23 cellular contexts compared by ENCODE assay signal in the genomic region with DNA sequence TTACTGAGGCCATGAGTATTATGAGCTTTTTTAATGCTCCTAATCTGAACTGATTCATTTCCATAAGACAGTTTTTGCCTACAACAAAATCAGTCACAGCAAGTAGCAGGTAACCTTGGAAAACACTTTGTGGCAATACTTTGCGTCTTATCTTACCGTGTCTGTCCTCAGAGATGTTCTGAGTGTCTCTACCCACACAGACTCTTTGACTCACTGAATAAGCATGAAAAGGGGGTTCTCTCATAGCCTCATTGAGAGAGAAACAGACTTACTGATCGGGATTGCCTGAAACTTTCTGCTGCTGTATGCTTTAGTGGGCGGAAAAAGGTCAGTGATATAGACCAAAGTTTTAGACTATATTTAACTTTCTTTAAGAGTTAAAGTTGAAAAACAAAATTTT.
"Had no signal": no experiment of that assay in that cellular context is flagged by ENCODE, and none has a peak within 500 bp of the region (broad histone marks: within the 10 kb centered on the region; RNA-seq: fewer than 3 reads in every experiment).

No MANE protein-coding gene starts in this region.

- H3K9ac ChIP-seq: neural progenitor cell had no signal

- H3K9me3 Mint-ChIP-seq: activated CD4-positive, alpha-beta memory T cell treated with anti-CD3 and anti-CD28 coated beads, Interleukin-2, amount 10 ng/mL, durations not matched to agents 7 days and 5 days; activated naive CD4-positive, alpha-beta T cell treated with anti-CD3 and anti-CD28 coated beads, Interleukin-2, amount 10 ng/mL, durations not matched to agents 7 days and 5 days; neural progenitor cell; T-cell had no signal

- H3K4me1 ChIP-seq: esophagus muscularis mucosa, gastroesophageal sphincter, heart left ventricle, stomach had no signal

- H3K27ac Mint-ChIP-seq: activated CD4-positive, alpha-beta memory T cell treated with anti-CD3 and anti-CD28 coated beads, Interleukin-2, amount 10 ng/mL, durations not matched to agents 7 days and 5 days; activated naive CD4-positive, alpha-beta T cell treated with anti-CD3 and anti-CD28 coated beads, Interleukin-2, amount 10 ng/mL, durations not matched to agents 7 days and 5 days; naive thymus-derived CD4-positive, alpha-beta T cell; neural progenitor cell; progenitor cell of endocrine pancreas; T-cell had no signal

- H3K27me3 Mint-ChIP-seq: activated CD4-positive, alpha-beta memory T cell treated with anti-CD3 and anti-CD28 coated beads, Interleukin-2, amount 10 ng/mL, durations not matched to agents 7 days and 5 days; T-cell had no signal

- H3K4me2 ChIP-seq: neural progenitor cell had no signal

- H2AFZ ChIP-seq: neural progenitor cell had no signal

- H3K9me3 ChIP-seq: esophagus muscularis mucosa, gastroesophageal sphincter, heart left ventricle, mucosa of descending colon, stomach had no signal

- H3K27me3 ChIP-seq: cardiac muscle cell, esophagus muscularis mucosa, gastroesophageal sphincter, heart left ventricle, neural progenitor cell, stomach had no signal

- H3K27ac ChIP-seq: cardiac muscle cell, esophagus muscularis mucosa, gastroesophageal sphincter, heart left ventricle, neural progenitor cell, stomach had no signal

- H3K4me3 Mint-ChIP-seq: activated CD4-positive, alpha-beta memory T cell treated with anti-CD3 and anti-CD28 coated beads, Interleukin-2, amount 10 ng/mL, durations not matched to agents 7 days and 5 days; activated naive CD4-positive, alpha-beta T cell treated with anti-CD3 and anti-CD28 coated beads, Interleukin-2, amount 10 ng/mL, durations not matched to agents 7 days and 5 days; naive thymus-derived CD4-positive, alpha-beta T cell; neural progenitor cell; T-cell had no signal

- ATAC-seq: gastroesophageal sphincter; heart left ventricle; left ventricle myocardium superior; mucosa of descending colon; naive thymus-derived CD4-positive, alpha-beta T cell; SK-N-SH treated with all-trans-retinoic acid at 6 μM for 48 hours; T-cell had no signal

- DNase-seq: activated CD4-positive, alpha-beta memory T cell treated with anti-CD3 and anti-CD28 coated beads, Interleukin-2, amount 10 ng/mL, durations not matched to agents 7 days and 5 days; activated CD4-positive, alpha-beta T cell treated with anti-CD3 and anti-CD28 coated beads for 1 hour; activated naive CD4-positive, alpha-beta T cell treated with anti-CD3 and anti-CD28 coated beads, Interleukin-2, amount 10 ng/mL, durations not matched to agents 7 days and 5 days; amniotic stem cell; dermis blood vessel endothelial cell; effector memory CD4-positive, alpha-beta T cell; heart left ventricle; kidney glomerular epithelial cell; left ventricle myocardium superior; mesenchymal stem cell; mucosa of descending colon; naive thymus-derived CD4-positive, alpha-beta T cell; SIG-M5; stimulated activated CD4-positive, alpha-beta T cell treated with anti-CD3 and anti-CD28 coated beads, Interleukin-2, amount 100 ng/mL, for 24 hours; stomach; T-cell; T-helper 9 cell had no signal

- H3K4me3 ChIP-seq: cardiac muscle cell, esophagus muscularis mucosa, gastroesophageal sphincter, heart left ventricle, mucosa of descending colon, neural progenitor cell, stomach had no signal

- H3K36me3 ChIP-seq: cardiac muscle cell, esophagus muscularis mucosa, gastroesophageal sphincter, heart left ventricle, neural progenitor cell, stomach had no signal

- H3K36me3 Mint-ChIP-seq: activated naive CD4-positive, alpha-beta T cell treated with anti-CD3 and anti-CD28 coated beads, Interleukin-2, amount 10 ng/mL, durations not matched to agents 7 days and 5 days; naive thymus-derived CD4-positive, alpha-beta T cell; neural progenitor cell; T-cell had no signal
